Comparison of ENCODE assay signal across 10 cellular contexts in the genomic region with DNA sequence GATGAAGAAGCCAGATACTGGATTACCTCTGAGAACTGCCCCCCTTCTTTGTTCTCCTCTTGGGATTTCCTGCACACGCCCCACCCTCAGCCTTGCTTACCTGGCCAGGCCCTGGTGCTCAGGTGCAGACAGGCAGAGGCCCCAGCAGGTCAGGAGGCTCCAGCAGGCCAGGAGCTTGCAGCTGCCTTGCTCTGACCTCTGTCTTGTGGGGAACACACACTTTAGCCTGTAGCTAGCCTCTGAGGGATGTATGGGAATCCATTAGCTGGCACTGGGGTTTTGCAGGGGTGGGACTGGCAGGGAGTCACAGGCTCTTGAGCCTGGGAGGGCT. TPM values are rescaled to one million over a fixed set of nuclear protein-coding genes. Genes with fewer than 3 reads are reported as not detected.
DNase-seq lines count a peak whose midpoint lies in the region.
"Had no signal": no experiment of that assay in that cellular context is flagged by ENCODE, and none has a peak within 500 bp of the region (broad histone marks: within the 10 kb centered on the region; RNA-seq: fewer than 3 reads in every experiment).

No MANE protein-coding gene starts in this region.

- H3K4me3 ChIP-seq in HAP-1 (peak overlapping the region; percentile 60), iPS-20b (ENCODE audit: low read length) (peak overlapping the region; percentile 87), skeletal muscle satellite cell (ENCODE audit: low read length) (peak overlapping the region; percentile 79), Karpas-422 (ENCODE audit: low read length) (no peak overlapping the region)

- no peak overlapping the region for H2AFZ ChIP-seq in Karpas-422 (ENCODE audit: low read length)

- no peaks in the 10 kb centered on the region for H3K79me2 ChIP-seq in Karpas-422 (ENCODE audit: low read length)

- peak overlapping the region; percentile 100 for H3K4me2 ChIP-seq in skeletal muscle satellite cell (ENCODE audit: low read length)
- no peak overlapping the region for H3K4me2 ChIP-seq in Karpas-422 (ENCODE audit: low read depth, low read length, poor library complexity, severe bottlenecking)

- H3K9ac ChIP-seq in iPS-20b (ENCODE audit: low read depth, low read length) (no peak overlapping the region), skeletal muscle satellite cell (ENCODE audit: low read depth, low read length) (peak overlapping the region; percentile 82), Karpas-422 (ENCODE audit: low read length) (no peak overlapping the region)

- no peaks in the 10 kb centered on the region for H4K20me1 ChIP-seq in Karpas-422 (ENCODE audit: insufficient read depth, low read depth, low read length)

- in situ Hi-C loops in HAP-1 (cut with MboI; ENCODE audit: low sequenced_read_pairs): no loop called here

- H3K4me1 ChIP-seq in HAP-1: peaks cover 46% of the 10 kb centered on the region
- peaks cover 23% of the 10 kb centered on the region for H3K4me1 ChIP-seq in iPS-20b (ENCODE audit: insufficient read depth, low read length)
- peaks cover 41% of the 10 kb centered on the region for H3K4me1 ChIP-seq in skeletal muscle satellite cell (ENCODE audit: control insufficient read depth, insufficient read depth, low read length)
- H3K4me1 ChIP-seq in Karpas-422 (ENCODE audit: low read length): peaks cover 22% of the 10 kb centered on the region

- DNase-seq in HAP-1 (ENCODE audit: low spot score in 2 of 2): no peak
- peak; percentile 30 for DNase-seq in RPMI8226
- DNase-seq in Karpas-422: no peak
- DNase-seq in H4 (ENCODE audit: low spot score): no peak
- no peak for DNase-seq in NCI-H128 (lab: John Stamatoyannopoulos, UW; ENCODE audit: unreplicated experiment)
- no peak for DNase-seq in COLO668 (lab: John Stamatoyannopoulos, UW; ENCODE audit: unreplicated experiment)
- DNase-seq: activated CD4-positive, alpha-beta T cell treated with anti-CD3 and anti-CD28 coated beads, Interleukin-2, amount 50 U/mL, for 4 hours had no signal

- H3K9me3 ChIP-seq in HAP-1: no peaks in the 10 kb centered on the region
- no peaks in the 10 kb centered on the region for H3K9me3 ChIP-seq in iPS-20b (ENCODE audit: insufficient read depth, low read depth, low read length)
- H3K9me3 ChIP-seq in skeletal muscle satellite cell (replicated peaks; ENCODE audit: low read length): no peaks in the 10 kb centered on the region
- no peaks in the 10 kb centered on the region for H3K9me3 ChIP-seq in Karpas-422 (ENCODE audit: low read length)

- H3K36me3 ChIP-seq in HAP-1 (replicated peaks) (0 out of 2 replicates have a peak, but pooled peaks cover 7% of the 10 kb centered on the region), iPS-20b (ENCODE audit: insufficient read depth, low read depth, low read length) (no peaks in the 10 kb centered on the region), skeletal muscle satellite cell (ENCODE audit: insufficient read depth, low read length) (peaks cover 3% of the 10 kb centered on the region), Karpas-422 (ENCODE audit: insufficient read depth, low read length) (no peaks in the 10 kb centered on the region)

- no peaks in the 10 kb centered on the region for H3K9me2 ChIP-seq in Karpas-422 (replicated peaks; ENCODE audit: insufficient read depth, low read length)

- no peak overlapping the region for H3K27ac ChIP-seq in iPS-20b (ENCODE audit: low read length)
- H3K27ac ChIP-seq in Karpas-422 (ENCODE audit: low read length): no peak overlapping the region
- H3K27ac ChIP-seq: epithelial cell of prostate had no signal

- no peaks in the 10 kb centered on the region for H3K27me3 ChIP-seq in HAP-1 (ENCODE audit: low read depth)
- H3K27me3 ChIP-seq in iPS-20b (ENCODE audit: insufficient read depth, low read length): peaks cover 49% of the 10 kb centered on the region
- no peaks in the 10 kb centered on the region for H3K27me3 ChIP-seq in skeletal muscle satellite cell (ENCODE audit: control insufficient read depth, insufficient read depth, low read length)
- no peaks in the 10 kb centered on the region for H3K27me3 ChIP-seq in Karpas-422 (ENCODE audit: low read length)

RNA-seq across cellular contexts. Expression of a gene that starts 2.7 kb away (rescaled TPM):
- total RNA-seq in skeletal muscle satellite cell (2012; rRNA removed): 9.6 and 15.9 TPM in 2 replicates
- total RNA-seq in Karpas-422 (2014; rRNA removed; shearing (Covaris generic); ENCODE audit: low replicate concordance): 0.89 and 1.8 TPM in 2 replicates
- total RNA-seq in H4 (2014; rRNA removed; shearing (Covaris generic)): 3.4 and 4.7 TPM in 2 replicates
